ENCODE assay signal across 17 cellular contexts in the genomic region with DNA sequence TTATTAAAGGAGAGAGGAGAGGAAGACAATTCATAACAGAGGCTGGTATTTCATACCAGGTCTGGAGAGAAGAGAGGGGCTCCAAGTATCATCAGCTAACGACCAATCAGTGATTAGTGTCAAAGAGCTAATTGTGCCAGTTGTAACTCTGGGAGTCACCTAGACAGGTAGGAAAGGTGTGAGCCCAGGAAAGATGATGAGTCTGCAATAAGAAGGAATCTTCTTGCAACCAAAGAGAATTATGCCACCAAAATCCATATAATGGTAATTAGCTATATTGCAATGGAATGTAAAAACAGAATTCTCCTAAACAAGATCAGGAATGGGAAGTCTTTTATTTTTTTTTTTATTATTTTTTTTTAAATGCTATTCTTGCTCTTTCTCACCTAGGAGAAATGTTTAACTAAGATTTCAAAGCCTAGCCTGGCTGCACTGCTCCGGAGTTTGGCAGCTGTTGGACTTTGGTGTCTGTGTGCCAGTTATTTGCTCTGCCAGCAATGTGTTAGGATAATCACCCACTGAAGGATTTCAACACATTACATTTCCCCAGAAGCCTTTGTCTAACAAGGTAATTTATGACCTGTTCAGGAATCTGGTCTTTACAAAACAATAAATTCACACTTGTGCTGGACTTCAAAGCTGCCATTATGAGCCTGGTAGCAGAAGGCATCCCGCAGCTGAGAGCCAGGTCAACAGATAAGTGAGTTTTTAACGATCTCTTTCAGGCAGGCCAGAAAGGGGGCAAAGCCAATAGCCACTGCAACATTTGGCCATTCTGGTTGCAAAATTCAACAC.
DNase-seq lines count a peak whose midpoint lies in the region; ATAC-seq, FAIRE-seq and TF ChIP-seq lines count a peak whose summit lies in the region.
"Had no signal": no experiment of that assay in that cellular context is flagged by ENCODE, and none has a peak within 500 bp of the region (broad histone marks: within the 10 kb centered on the region; RNA-seq: fewer than 3 reads in every experiment).

No MANE protein-coding gene starts in this region.

- 0 out of 5 replicates have a peak, but pooled peaks of 1 of the 2 experiments have one; percentile 23 for TF ChIP-seq EP300 in A549 (IDR thresholded peaks at IDR 0.05)
- no peak for TF ChIP-seq EP300 in esophagus muscularis mucosa (IDR thresholded peaks at IDR 0.05)

- TF ChIP-seq POLR2A in A549 (IDR thresholded peaks at IDR 0.05; ENCODE audit: low read length), result no peak
- TF ChIP-seq POLR2A in esophagus muscularis mucosa (IDR thresholded peaks at IDR 0.05; ENCODE audit: low read depth), result no peak

- ATAC-seq in A549, result no peak
- ATAC-seq in HG03469 (IDR thresholded peaks at IDR 0.05; ENCODE audit: unreplicated experiment), result no peak
- ATAC-seq: naive thymus-derived CD4-positive, alpha-beta T cell had no signal

- H3K9me3 ChIP-seq in A549, result peaks cover 15% of the 10 kb centered on the region; the same call in 2 of the 3 replicates
- H3K9me3 ChIP-seq in liver (ENCODE audit: control insufficient read depth in 4 of 4, low read length in 3 of 4), result no peaks in the 10 kb centered on the region
- peaks cover 0 to 8% (median 2%) of the 10 kb centered on the region in 4 donors for H3K9me3 ChIP-seq in esophagus muscularis mucosa

- FAIRE-seq in A549 (lab: Jason Lieb, UNC), result no peak
- FAIRE-seq: D721Med, RCC 7860 had no signal

- H3K4me1 ChIP-seq in A549 (peaks cover 27% of the 10 kb centered on the region), liver (ENCODE audit: control insufficient read depth in 4 of 4, insufficient read depth in 4 of 4, low read length in 3 of 4) (peaks cover 4 to 39% (median 37%) of the 10 kb centered on the region in 4 donors), esophagus muscularis mucosa (no peaks in the 10 kb centered on the region)

- no peak for DNase-seq in A549 (ENCODE audit: low read depth in 1 of 2, low spot score in 1 of 2)
- peak in 2 of 3 experiments; percentile 74 to 96 for DNase-seq in NCI-H1417 (lab: John Stamatoyannopoulos, UW)
- peak; percentile 72 to 81 for DNase-seq in SHP77 (lab: John Stamatoyannopoulos, UW)
- DNase-seq in posterior cingulate gyrus, result no peak
- DNase-seq in AG08395 (ENCODE audit: low spot score), result no peak
- DNase-seq in esophagus muscularis mucosa (ENCODE audit: extremely low spot score), result no peak
- DNase-seq: activated B cell treated with CpG ODN at 0.5 μM for 24 hours; activated gamma-delta T cell; GOT3; kidney glomerular epithelial cell; naive thymus-derived CD4-positive, alpha-beta T cell; NCI-H524; stimulated activated CD4-positive, alpha-beta T cell treated with anti-CD3 and anti-CD28 coated beads, Interleukin-1b, Interleukin-23, amount 100 ng/mL, for 48 hours had no signal

- CTCF ChIA-PET in A549 (lab: Yijun Ruan, JAX), result interaction anchor here (1.1 to 1.3 kb wide), 3 partner anchors 34 to 235 kb away, joined by 3 to 4 read pairs (median 3); no protein-coding TSS in a partner anchor

- intact Hi-C loops in posterior cingulate gyrus (cut with DNase I) (no loop called here), esophagus muscularis mucosa (cut with DNase I) (no loop called here)

- H3K27me3 ChIP-seq in liver (ENCODE audit: control insufficient read depth in 4 of 4, insufficient read depth in 4 of 4, low read length in 3 of 4) (no peaks in the 10 kb centered on the region), esophagus muscularis mucosa (peaks cover 0 to 50% (median 0%) of the 10 kb centered on the region in 4 donors)

- H3K27ac ChIP-seq in A549 (0 out of 6 replicates have a peak overlapping the region, but pooled peaks of 1 of the 2 experiments have one; percentile 7), liver (ENCODE audit: low read depth in 1 of 2, low read length in 2 of 2) (peak overlapping the region; percentile 49 to 56), esophagus muscularis mucosa (replicated peaks in 1 of 4) (no peak overlapping the region)

- no peak overlapping the region for H3K4me3 ChIP-seq in A549
- no peak overlapping the region for H3K4me3 ChIP-seq in liver (ENCODE audit: low read depth in 1 of 3, low read length in 3 of 3)
- no peak overlapping the region for H3K4me3 ChIP-seq in esophagus muscularis mucosa

- 0 out of 3 replicates have a peak overlapping the region, but pooled peaks have one; percentile 5 for H3K4me2 ChIP-seq in A549

- POLR2A ChIA-PET in A549 (lab: Yijun Ruan, JAX), result no interaction called here

- no peak overlapping the region for H3K9ac ChIP-seq in liver (ENCODE audit: low read depth in 1 of 2, low read length in 2 of 2)

- 13% methylated on average over 4 of the region's 4 CpGs for WGBS in A549 (ENCODE audit: missing lambda C conversion rate)
- 24% methylated on average over 4 of the region's 4 CpGs for WGBS in liver
- WGBS in esophagus muscularis mucosa, result 31% methylated on average over 4 of the region's 4 CpGs

- H3K36me3 ChIP-seq in liver (ENCODE audit: control insufficient read depth in 4 of 4, insufficient read depth in 3 of 4, low read depth in 1 of 4, low read length in 3 of 4) (no peaks in the 10 kb centered on the region), esophagus muscularis mucosa (no peaks in the 10 kb centered on the region)

- no peak for TF ChIP-seq CTCF in A549 (IDR thresholded peaks at IDR 0.05)
- TF ChIP-seq CTCF in liver (IDR thresholded peaks at IDR 0.05; ENCODE audit: low read depth, low read length, missing input control), result no peak
- TF ChIP-seq CTCF in esophagus muscularis mucosa (IDR thresholded peaks at IDR 0.05), result no peak

- no peak for TF ChIP-seq RAD21 in A549 (conservative IDR thresholded peaks at IDR 0.05 in 1 of 2, IDR thresholded peaks at IDR 0.05 in 1 of 2)
- peak; percentile 33 to 50 for TF ChIP-seq RAD21 in liver (IDR thresholded peaks at IDR 0.05)

TF ChIP-seq in A549, 52 proteins besides CTCF, POLR2A, EP300 and RAD21:
- TF ChIP-seq MAFK (IDR thresholded peaks at IDR 0.05; ENCODE audit: partially characterized antibody), result peak; percentile 53
- no peak for TF ChIP-seq CEBPB (IDR thresholded peaks at IDR 0.05)
TF ChIP-seq in A549: peak in this region for 1.

TF ChIP-seq in liver, 16 proteins besides CTCF, POLR2A, EP300 and RAD21 (continues in another document):
- peak; percentile 94 for TF ChIP-seq HNF4A (conservative IDR thresholded peaks at IDR 0.05)
- TF ChIP-seq, protein P1, sequence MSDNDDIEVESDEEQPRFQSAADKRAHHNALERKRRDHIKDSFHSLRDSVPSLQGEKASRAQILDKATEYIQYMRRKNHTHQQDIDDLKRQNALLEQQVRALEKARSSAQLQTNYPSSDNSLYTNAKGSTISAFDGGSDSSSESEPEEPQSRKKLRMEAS (IDR thresholded peaks at IDR 0.05), result peak; percentile 87
- no peak for TF ChIP-seq EGR1 (IDR thresholded peaks at IDR 0.05; ENCODE audit: low read depth in 2 of 2)
- no peak for TF ChIP-seq NR2F2 (IDR thresholded peaks at IDR 0.05)
- peak; percentile 81 for TF ChIP-seq YY1 (IDR thresholded peaks at IDR 0.05)
- TF ChIP-seq SP1 (IDR thresholded peaks at IDR 0.05), result peak; percentile 82
- peak; percentile 73 for TF ChIP-seq HNF4G (IDR thresholded peaks at IDR 0.05)
- TF ChIP-seq JUND (IDR thresholded peaks at IDR 0.05), result peak; percentile 56 to 70
- TF ChIP-seq, protein P2, sequence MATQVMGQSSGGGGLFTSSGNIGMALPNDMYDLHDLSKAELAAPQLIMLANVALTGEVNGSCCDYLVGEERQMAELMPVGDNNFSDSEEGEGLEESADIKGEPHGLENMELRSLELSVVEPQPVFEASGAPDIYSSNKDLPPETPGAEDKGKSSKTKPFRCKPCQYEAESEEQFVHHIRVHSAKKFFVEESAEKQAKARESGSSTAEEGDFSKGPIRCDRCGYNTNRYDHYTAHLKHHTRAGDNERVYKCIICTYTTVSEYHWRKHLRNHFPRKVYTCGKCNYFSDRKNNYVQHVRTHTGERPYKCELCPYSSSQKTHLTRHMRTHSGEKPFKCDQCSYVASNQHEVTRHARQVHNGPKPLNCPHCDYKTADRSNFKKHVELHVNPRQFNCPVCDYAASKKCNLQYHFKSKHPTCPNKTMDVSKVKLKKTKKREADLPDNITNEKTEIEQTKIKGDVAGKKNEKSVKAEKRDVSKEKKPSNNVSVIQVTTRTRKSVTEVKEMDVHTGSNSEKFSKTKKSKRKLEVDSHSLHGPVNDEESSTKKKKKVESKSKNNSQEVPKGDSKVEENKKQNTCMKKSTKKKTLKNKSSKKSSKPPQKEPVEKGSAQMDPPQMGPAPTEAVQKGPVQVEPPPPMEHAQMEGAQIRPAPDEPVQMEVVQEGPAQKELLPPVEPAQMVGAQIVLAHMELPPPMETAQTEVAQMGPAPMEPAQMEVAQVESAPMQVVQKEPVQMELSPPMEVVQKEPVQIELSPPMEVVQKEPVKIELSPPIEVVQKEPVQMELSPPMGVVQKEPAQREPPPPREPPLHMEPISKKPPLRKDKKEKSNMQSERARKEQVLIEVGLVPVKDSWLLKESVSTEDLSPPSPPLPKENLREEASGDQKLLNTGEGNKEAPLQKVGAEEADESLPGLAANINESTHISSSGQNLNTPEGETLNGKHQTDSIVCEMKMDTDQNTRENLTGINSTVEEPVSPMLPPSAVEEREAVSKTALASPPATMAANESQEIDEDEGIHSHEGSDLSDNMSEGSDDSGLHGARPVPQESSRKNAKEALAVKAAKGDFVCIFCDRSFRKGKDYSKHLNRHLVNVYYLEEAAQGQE (IDR thresholded peaks at IDR 0.05), result peak; percentile 81
- peak; percentile 36 for TF ChIP-seq FOXA1 (IDR thresholded peaks at IDR 0.05)
- peak; percentile 73 to 87 for TF ChIP-seq RXRA (IDR thresholded peaks at IDR 0.05)
- peak; percentile 27 for TF ChIP-seq TAF1 (conservative IDR thresholded peaks at IDR 0.05)
- peak in 1 of 2 donors; percentile 40 for TF ChIP-seq GABPA (IDR thresholded peaks at IDR 0.05 in 1 of 2, conservative IDR thresholded peaks at IDR 0.05 in 1 of 2)
- TF ChIP-seq, protein P3, sequence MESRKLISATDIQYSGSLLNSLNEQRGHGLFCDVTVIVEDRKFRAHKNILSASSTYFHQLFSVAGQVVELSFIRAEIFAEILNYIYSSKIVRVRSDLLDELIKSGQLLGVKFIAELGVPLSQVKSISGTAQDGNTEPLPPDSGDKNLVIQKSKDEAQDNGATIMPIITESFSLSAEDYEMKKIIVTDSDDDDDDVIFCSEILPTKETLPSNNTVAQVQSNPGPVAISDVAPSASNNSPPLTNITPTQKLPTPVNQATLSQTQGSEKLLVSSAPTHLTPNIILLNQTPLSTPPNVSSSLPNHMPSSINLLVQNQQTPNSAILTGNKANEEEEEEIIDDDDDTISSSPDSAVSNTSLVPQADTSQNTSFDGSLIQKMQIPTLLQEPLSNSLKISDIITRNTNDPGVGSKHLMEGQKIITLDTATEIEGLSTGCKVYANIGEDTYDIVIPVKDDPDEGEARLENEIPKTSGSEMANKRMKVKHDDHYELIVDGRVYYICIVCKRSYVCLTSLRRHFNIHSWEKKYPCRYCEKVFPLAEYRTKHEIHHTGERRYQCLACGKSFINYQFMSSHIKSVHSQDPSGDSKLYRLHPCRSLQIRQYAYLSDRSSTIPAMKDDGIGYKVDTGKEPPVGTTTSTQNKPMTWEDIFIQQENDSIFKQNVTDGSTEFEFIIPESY (IDR thresholded peaks at IDR 0.05), result peak; percentile 79
- TF ChIP-seq, protein P4, sequence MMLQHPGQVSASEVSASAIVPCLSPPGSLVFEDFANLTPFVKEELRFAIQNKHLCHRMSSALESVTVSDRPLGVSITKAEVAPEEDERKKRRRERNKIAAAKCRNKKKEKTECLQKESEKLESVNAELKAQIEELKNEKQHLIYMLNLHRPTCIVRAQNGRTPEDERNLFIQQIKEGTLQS (IDR thresholded peaks at IDR 0.05), result no peak

Comparison
In these comparisons a context has a peak if more than half of its experiments do, and no peak if none do; other contexts are left out.
1. DNase-seq: peak in NCI-H1417 (2 of 3) and SHP77 (2 of 2); none in A549 (0 of 2), posterior cingulate gyrus (0 of 10), AG08395 (single experiment) and esophagus muscularis mucosa (single experiment).
2. H3K27ac ChIP-seq: peak in liver (2 of 2); none in esophagus muscularis mucosa (0 of 4).